Comparison of ENCODE assay signal across 26 cellular contexts in genomic region chr1:118290046-118290445, GRCh38.
"Had no signal": no experiment of that assay in that cellular context is flagged by ENCODE, and none has a peak within 500 bp of the region (broad histone marks: within the 10 kb centered on the region; RNA-seq: fewer than 3 reads in every experiment).

No MANE protein-coding gene starts in this region.

- H3K27ac Mint-ChIP-seq: activated CD4-positive, alpha-beta memory T cell treated with anti-CD3 and anti-CD28 coated beads, Interleukin-2, amount 10 ng/mL, durations not matched to agents 7 days and 5 days; activated CD4-positive, alpha-beta T cell treated with anti-CD3 and anti-CD28 coated beads, Interleukin-2, amount 10 ng/mL, durations not matched to agents 7 days and 5 days; activated naive CD4-positive, alpha-beta T cell treated with anti-CD3 and anti-CD28 coated beads, Interleukin-2, amount 50 U/mL, for 24 hours; activated naive CD8-positive, alpha-beta T cell treated with anti-CD3 and anti-CD28 coated beads, Interleukin-2, amount 50 U/mL, for 24 hours; activated T-cell treated with anti-CD3 and anti-CD28 coated beads, Interleukin-2, amount 50 U/mL, for 24 hours; immature natural killer cell; natural killer cell treated with Interleukin-12 subunit alpha and Interleukin-12 subunit beta and Interleukin-15 and Interleukin-18, amount 100 ng/mL, for 72 hours; T-helper 1 cell treated with Interleukin-12 subunit alpha and Interleukin-12 subunit beta and Interleukin-4 antibody, amounts not matched to agents 30 μg/mL and 1 μg/mL, for 36 hours had no signal

- ATAC-seq: activated naive CD8-positive, alpha-beta T cell treated with anti-CD3 and anti-CD28 coated beads, Interleukin-2, amount 50 U/mL, for 24 hours; natural killer cell treated with Interleukin-12 subunit alpha and Interleukin-12 subunit beta and Interleukin-15 and Interleukin-18, amount 100 ng/mL, for 72 hours; right lobe of liver had no signal

- H3K27ac ChIP-seq: lower lobe of right lung, right lobe of liver, upper lobe of left lung had no signal

- H3K36me3 Mint-ChIP-seq: activated naive CD4-positive, alpha-beta T cell treated with anti-CD3 and anti-CD28 coated beads, Interleukin-2, amount 50 U/mL, for 24 hours; immature natural killer cell; natural killer cell treated with Interleukin-12 subunit alpha and Interleukin-12 subunit beta and Interleukin-15 and Interleukin-18, amount 100 ng/mL, for 72 hours had no signal

- H3K27me3 Mint-ChIP-seq: activated CD4-positive, alpha-beta memory T cell treated with anti-CD3 and anti-CD28 coated beads, Interleukin-2, amount 10 ng/mL, durations not matched to agents 7 days and 5 days; activated CD4-positive, alpha-beta T cell treated with anti-CD3 and anti-CD28 coated beads, Interleukin-2, amount 10 ng/mL, durations not matched to agents 7 days and 5 days; activated naive CD4-positive, alpha-beta T cell treated with anti-CD3 and anti-CD28 coated beads, Interleukin-2, amount 50 U/mL, for 24 hours; activated naive CD8-positive, alpha-beta T cell treated with anti-CD3 and anti-CD28 coated beads, Interleukin-2, amount 50 U/mL, for 24 hours; activated T-cell treated with anti-CD3 and anti-CD28 coated beads, Interleukin-2, amount 50 U/mL, for 24 hours; natural killer cell treated with Interleukin-12 subunit alpha and Interleukin-12 subunit beta and Interleukin-15 and Interleukin-18, amount 100 ng/mL, for 72 hours had no signal

- DNase-seq: activated CD4-positive, alpha-beta memory T cell treated with anti-CD3 and anti-CD28 coated beads, Interleukin-2, amount 10 ng/mL, durations not matched to agents 7 days and 5 days; activated CD4-positive, alpha-beta T cell treated with anti-CD3 and anti-CD28 coated beads, Interleukin-2, amount 10 ng/mL, durations not matched to agents 7 days and 5 days; activated CD4-positive, CD25-positive, alpha-beta regulatory T cell treated with anti-CD3 and anti-CD28 coated beads, Interleukin-2, amount 50 U/mL, for 72 hours; activated CD8-positive, alpha-beta memory T cell treated with anti-CD3 and anti-CD28 coated beads, Interleukin-2, amount 50 U/mL, for 48 hours; activated gamma-delta T cell treated with Interleukin-2 at 50 U/mL for 16 hours; activated naive CD8-positive, alpha-beta T cell treated with anti-CD3 and anti-CD28 coated beads, Interleukin-2, amount 50 U/mL, for 24 hours; activated T-cell treated with anti-CD3 and anti-CD28 coated beads, Interleukin-2, amount 50 U/mL, for 24 hours; dermis blood vessel endothelial cell; effector CD4-positive, alpha-beta T cell; head of caudate nucleus; hypothalamus; immature natural killer cell; kidney; lower lobe of right lung; right lobe of liver; SK-N-SH; stimulated activated CD4-positive, alpha-beta T cell treated with anti-CD3 and anti-CD28 coated beads, Interleukin-15, amount 100 ng/mL, for 24 hours; stimulated activated CD4-positive, alpha-beta T cell treated with anti-CD3 and anti-CD28 coated beads, Interleukin-2, amount 100 ng/mL, for 24 hours; stimulated activated naive CD4-positive, alpha-beta T cell; SW 1271; T1000; upper lobe of left lung had no signal

- H3K4me3 ChIP-seq: lower lobe of right lung, right lobe of liver, smooth muscle cell, upper lobe of left lung had no signal

- H3K27me3 ChIP-seq: right lobe of liver, upper lobe of left lung had no signal

- H3K4me1 Mint-ChIP-seq: activated CD4-positive, alpha-beta memory T cell treated with anti-CD3 and anti-CD28 coated beads, Interleukin-2, amount 10 ng/mL, durations not matched to agents 7 days and 5 days; activated CD4-positive, alpha-beta T cell treated with anti-CD3 and anti-CD28 coated beads, Interleukin-2, amount 10 ng/mL, durations not matched to agents 7 days and 5 days; activated naive CD4-positive, alpha-beta T cell treated with anti-CD3 and anti-CD28 coated beads, Interleukin-2, amount 50 U/mL, for 24 hours; activated naive CD8-positive, alpha-beta T cell treated with anti-CD3 and anti-CD28 coated beads, Interleukin-2, amount 50 U/mL, for 24 hours; immature natural killer cell had no signal

- H3K9me3 ChIP-seq: lower lobe of right lung, right lobe of liver, SK-N-SH, upper lobe of left lung had no signal

- H3K36me3 ChIP-seq: lower lobe of right lung, right lobe of liver, upper lobe of left lung had no signal

- H3K9me3 Mint-ChIP-seq: activated CD4-positive, alpha-beta memory T cell treated with anti-CD3 and anti-CD28 coated beads, Interleukin-2, amount 10 ng/mL, durations not matched to agents 7 days and 5 days; activated CD4-positive, alpha-beta T cell treated with anti-CD3 and anti-CD28 coated beads, Interleukin-2, amount 10 ng/mL, durations not matched to agents 7 days and 5 days; activated naive CD4-positive, alpha-beta T cell treated with anti-CD3 and anti-CD28 coated beads, Interleukin-2, amount 50 U/mL, for 24 hours; activated naive CD8-positive, alpha-beta T cell treated with anti-CD3 and anti-CD28 coated beads, Interleukin-2, amount 50 U/mL, for 24 hours; activated T-cell treated with anti-CD3 and anti-CD28 coated beads, Interleukin-2, amount 50 U/mL, for 24 hours; natural killer cell treated with Interleukin-12 subunit alpha and Interleukin-12 subunit beta and Interleukin-15 and Interleukin-18, amount 100 ng/mL, for 72 hours; T-helper 1 cell treated with Interleukin-12 subunit alpha and Interleukin-12 subunit beta and Interleukin-4 antibody, amounts not matched to agents 30 μg/mL and 1 μg/mL, for 36 hours had no signal

- H3K4me3 Mint-ChIP-seq: activated CD4-positive, alpha-beta memory T cell treated with anti-CD3 and anti-CD28 coated beads, Interleukin-2, amount 10 ng/mL, durations not matched to agents 7 days and 5 days; activated CD4-positive, alpha-beta T cell treated with anti-CD3 and anti-CD28 coated beads, Interleukin-2, amount 10 ng/mL, durations not matched to agents 7 days and 5 days; activated naive CD4-positive, alpha-beta T cell treated with anti-CD3 and anti-CD28 coated beads, Interleukin-2, amount 50 U/mL, for 24 hours; activated naive CD8-positive, alpha-beta T cell treated with anti-CD3 and anti-CD28 coated beads, Interleukin-2, amount 50 U/mL, for 24 hours; activated T-cell treated with anti-CD3 and anti-CD28 coated beads, Interleukin-2, amount 50 U/mL, for 24 hours; immature natural killer cell; natural killer cell treated with Interleukin-12 subunit alpha and Interleukin-12 subunit beta and Interleukin-15 and Interleukin-18, amount 100 ng/mL, for 72 hours; T-helper 1 cell treated with Interleukin-12 subunit alpha and Interleukin-12 subunit beta and Interleukin-4 antibody, amounts not matched to agents 30 μg/mL and 1 μg/mL, for 36 hours had no signal

- H3K4me1 ChIP-seq: lower lobe of right lung, right lobe of liver, upper lobe of left lung had no signal
